11 cellular contexts compared by ENCODE assay signal in the genomic region with DNA sequence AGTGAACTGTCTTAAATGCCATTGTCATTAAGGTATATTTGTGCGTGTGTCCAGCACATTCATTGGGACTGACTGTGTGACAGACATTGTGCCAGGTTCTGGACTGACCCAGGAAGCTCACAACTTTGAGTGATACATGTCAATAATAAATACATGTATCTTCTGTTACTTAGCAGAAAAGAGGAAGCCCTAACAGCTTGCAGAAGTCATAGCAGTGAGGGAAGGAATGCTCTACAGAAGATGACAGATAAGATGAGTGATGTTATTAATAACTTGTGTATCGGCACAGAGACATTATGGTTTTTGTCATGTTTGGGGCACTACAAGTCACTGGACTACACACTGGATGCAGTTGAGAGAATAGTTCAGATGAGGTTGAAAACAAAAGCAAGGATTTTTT. TPM values are rescaled to one million over a fixed set of nuclear protein-coding genes. Genes with fewer than 3 reads are reported as not detected.
DNase-seq lines count a peak whose midpoint lies in the region; ATAC-seq and TF ChIP-seq lines count a peak whose summit lies in the region.
"Had no signal": no experiment of that assay in that cellular context is flagged by ENCODE, and none has a peak within 500 bp of the region (broad histone marks: within the 10 kb centered on the region; RNA-seq: fewer than 3 reads in every experiment).

No MANE protein-coding gene starts in this region.

- H3K9me3 Mint-ChIP-seq in Calu3 (ENCODE audit: low read depth, unreplicated experiment) (no peaks in the 10 kb centered on the region), IgD-negative memory B cell (no peaks in the 10 kb centered on the region), WTC11 (no peaks in the 10 kb centered on the region), natural killer cell (no peaks in the 10 kb centered on the region)

- no peaks in the 10 kb centered on the region for H3K27me3 Mint-ChIP-seq in Calu3 (ENCODE audit: unreplicated experiment)
- H3K27me3 Mint-ChIP-seq in IgD-negative memory B cell = no peaks in the 10 kb centered on the region
- H3K27me3 Mint-ChIP-seq in WTC11 (ENCODE audit: low read depth) = no peaks in the 10 kb centered on the region
- H3K27me3 Mint-ChIP-seq in natural killer cell (ENCODE audit: low read depth in 2 of 2) = no peaks in the 10 kb centered on the region

- CTCF ChIA-PET in Calu3 (lab: Charles Lee) = interaction anchor here (0.6 kb wide), 1 partner anchor 15 kb away, joined by 3 read pairs; no protein-coding TSS in a partner anchor
- CTCF ChIA-PET in WTC11 (lab: Charles Lee) = interaction anchor here (0.6 kb wide), 1 partner anchor 59 kb away, joined by 3 read pairs; no protein-coding TSS in a partner anchor

- H3K4me1 Mint-ChIP-seq in Calu3 (ENCODE audit: low read depth, unreplicated experiment) (peaks cover 33% of the 10 kb centered on the region), IgD-negative memory B cell (peaks cover 26 to 47% (median 38%) of the 10 kb centered on the region in 3 donors), WTC11 (peaks cover 33% of the 10 kb centered on the region), natural killer cell (peaks cover 40 to 49% of the 10 kb centered on the region in 2 donors)

- no TSS peak for BruUV-seq in Calu3 (replicated peaks; lab: Mats Ljungman, UMichigan)

- peak overlapping the region; percentile 89 for H3K4me3 Mint-ChIP-seq in Calu3 (ENCODE audit: low read depth, unreplicated experiment)
- peak overlapping the region; percentile 32 to 86 (median 64) for H3K4me3 Mint-ChIP-seq in IgD-negative memory B cell
- H3K4me3 Mint-ChIP-seq in WTC11 = no peak overlapping the region
- H3K4me3 Mint-ChIP-seq in natural killer cell = peak overlapping the region; percentile 60

- H3K27ac Mint-ChIP-seq in Calu3 (ENCODE audit: unreplicated experiment) (peak overlapping the region; percentile 95), IgD-negative memory B cell (peak overlapping the region; percentile 59 to 95 (median 89)), WTC11 (peak overlapping the region; percentile 77), natural killer cell (peak overlapping the region; percentile 93 to 97)

- ATAC-seq in WTC11 = no peak
- no peak for ATAC-seq in natural killer cell
- ATAC-seq in HG03565 (IDR thresholded peaks at IDR 0.05; ENCODE audit: unreplicated experiment) = no peak
- ATAC-seq in HG02885 (IDR thresholded peaks at IDR 0.05; ENCODE audit: poor library complexity, unreplicated experiment) = no peak

- intact Hi-C loops in Calu3 (cut with micrococcal nuclease; ENCODE audit: unreplicated experiment) (loop anchor here (5.0 kb wide), 1 partner anchor 192 kb away; a partner anchor contains a TSS), natural killer cell (cut with micrococcal nuclease) (loop anchor here (5.0 kb wide), 3 partner anchors 132 to 857 kb away; a partner anchor contains a TSS)

- H3K36me3 Mint-ChIP-seq in Calu3 (ENCODE audit: insufficient read depth, unreplicated experiment) (peaks cover 26% of the 10 kb centered on the region), IgD-negative memory B cell (peaks cover 2% of the 10 kb centered on the region), WTC11 (peaks cover 30% of the 10 kb centered on the region), natural killer cell (no peaks in the 10 kb centered on the region)

- DNase-seq in Calu3 (no peak), WTC11 (ENCODE audit: low spot score) (no peak), natural killer cell (no peak)
- DNase-seq in stimulated activated CD4-positive, alpha-beta T cell treated with anti-CD3 and anti-CD28 coated beads, Interleukin-15, amount 100 ng/mL, for 24 hours = no peak
- DNase-seq: midbrain; NCI-H524; stimulated activated CD4-positive, alpha-beta T cell treated with anti-CD3 and anti-CD28 coated beads, Interleukin-12 subunit alpha, Interleukin-12 subunit beta, amount 100 ng/mL, for 4 hours; T1000 had no signal

- no peak for TF ChIP-seq CTCF in Calu3 (IDR thresholded peaks at IDR 0.05; ENCODE audit: unreplicated experiment)
- no peak for TF ChIP-seq CTCF in WTC11 (IDR thresholded peaks at IDR 0.05)
- no peak for TF ChIP-seq CTCF in natural killer cell (IDR thresholded peaks at IDR 0.05)

- POLR2A ChIA-PET in WTC11 (lab: Charles Lee) = interaction anchor here (1.7 to 2.0 kb wide), 2 partner anchors 14 to 191 kb away, joined by 19 to 20 read pairs; a partner anchor contains a TSS

TF ChIP-seq in WTC11, 78 proteins besides CTCF, POLR2A, EP300 and RAD21:
- TF ChIP-seq, protein P1, sequence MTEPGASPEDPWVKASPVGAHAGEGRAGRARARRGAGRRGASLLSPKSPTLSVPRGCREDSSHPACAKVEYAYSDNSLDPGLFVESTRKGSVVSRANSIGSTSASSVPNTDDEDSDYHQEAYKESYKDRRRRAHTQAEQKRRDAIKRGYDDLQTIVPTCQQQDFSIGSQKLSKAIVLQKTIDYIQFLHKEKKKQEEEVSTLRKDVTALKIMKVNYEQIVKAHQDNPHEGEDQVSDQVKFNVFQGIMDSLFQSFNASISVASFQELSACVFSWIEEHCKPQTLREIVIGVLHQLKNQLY (CRISPR knock-in tag; IDR thresholded peaks at IDR 0.05) = no peak
- no peak for TF ChIP-seq IRF2 (CRISPR knock-in tag; IDR thresholded peaks at IDR 0.05; ENCODE audit: borderline replicate concordance, low read depth)
- TF ChIP-seq, protein P2, sequence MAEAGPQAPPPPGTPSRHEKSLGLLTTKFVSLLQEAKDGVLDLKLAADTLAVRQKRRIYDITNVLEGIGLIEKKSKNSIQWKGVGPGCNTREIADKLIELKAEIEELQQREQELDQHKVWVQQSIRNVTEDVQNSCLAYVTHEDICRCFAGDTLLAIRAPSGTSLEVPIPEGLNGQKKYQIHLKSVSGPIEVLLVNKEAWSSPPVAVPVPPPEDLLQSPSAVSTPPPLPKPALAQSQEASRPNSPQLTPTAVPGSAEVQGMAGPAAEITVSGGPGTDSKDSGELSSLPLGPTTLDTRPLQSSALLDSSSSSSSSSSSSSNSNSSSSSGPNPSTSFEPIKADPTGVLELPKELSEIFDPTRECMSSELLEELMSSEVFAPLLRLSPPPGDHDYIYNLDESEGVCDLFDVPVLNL (CRISPR knock-in tag; IDR thresholded peaks at IDR 0.05; ENCODE audit: borderline replicate concordance, low read depth) = no peak
- TF ChIP-seq, protein P3, sequence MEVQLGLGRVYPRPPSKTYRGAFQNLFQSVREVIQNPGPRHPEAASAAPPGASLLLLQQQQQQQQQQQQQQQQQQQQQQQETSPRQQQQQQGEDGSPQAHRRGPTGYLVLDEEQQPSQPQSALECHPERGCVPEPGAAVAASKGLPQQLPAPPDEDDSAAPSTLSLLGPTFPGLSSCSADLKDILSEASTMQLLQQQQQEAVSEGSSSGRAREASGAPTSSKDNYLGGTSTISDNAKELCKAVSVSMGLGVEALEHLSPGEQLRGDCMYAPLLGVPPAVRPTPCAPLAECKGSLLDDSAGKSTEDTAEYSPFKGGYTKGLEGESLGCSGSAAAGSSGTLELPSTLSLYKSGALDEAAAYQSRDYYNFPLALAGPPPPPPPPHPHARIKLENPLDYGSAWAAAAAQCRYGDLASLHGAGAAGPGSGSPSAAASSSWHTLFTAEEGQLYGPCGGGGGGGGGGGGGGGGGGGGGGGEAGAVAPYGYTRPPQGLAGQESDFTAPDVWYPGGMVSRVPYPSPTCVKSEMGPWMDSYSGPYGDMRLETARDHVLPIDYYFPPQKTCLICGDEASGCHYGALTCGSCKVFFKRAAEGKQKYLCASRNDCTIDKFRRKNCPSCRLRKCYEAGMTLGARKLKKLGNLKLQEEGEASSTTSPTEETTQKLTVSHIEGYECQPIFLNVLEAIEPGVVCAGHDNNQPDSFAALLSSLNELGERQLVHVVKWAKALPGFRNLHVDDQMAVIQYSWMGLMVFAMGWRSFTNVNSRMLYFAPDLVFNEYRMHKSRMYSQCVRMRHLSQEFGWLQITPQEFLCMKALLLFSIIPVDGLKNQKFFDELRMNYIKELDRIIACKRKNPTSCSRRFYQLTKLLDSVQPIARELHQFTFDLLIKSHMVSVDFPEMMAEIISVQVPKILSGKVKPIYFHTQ (CRISPR knock-in tag; IDR thresholded peaks at IDR 0.05) = no peak
- no peak for TF ChIP-seq ZNF317 (CRISPR knock-in tag; IDR thresholded peaks at IDR 0.05; ENCODE audit: borderline replicate concordance, low read depth)
- TF ChIP-seq, protein P4, sequence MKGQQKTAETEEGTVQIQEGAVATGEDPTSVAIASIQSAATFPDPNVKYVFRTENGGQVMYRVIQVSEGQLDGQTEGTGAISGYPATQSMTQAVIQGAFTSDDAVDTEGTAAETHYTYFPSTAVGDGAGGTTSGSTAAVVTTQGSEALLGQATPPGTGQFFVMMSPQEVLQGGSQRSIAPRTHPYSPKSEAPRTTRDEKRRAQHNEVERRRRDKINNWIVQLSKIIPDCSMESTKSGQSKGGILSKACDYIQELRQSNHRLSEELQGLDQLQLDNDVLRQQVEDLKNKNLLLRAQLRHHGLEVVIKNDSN (CRISPR knock-in tag; IDR thresholded peaks at IDR 0.05) = no peak
- TF ChIP-seq SMAD4 (CRISPR knock-in tag; IDR thresholded peaks at IDR 0.05) = no peak
- TF ChIP-seq ZNF396 (CRISPR knock-in tag; IDR thresholded peaks at IDR 0.05; ENCODE audit: borderline replicate concordance) = no peak
- no peak for TF ChIP-seq CREB1 (CRISPR knock-in tag; IDR thresholded peaks at IDR 0.05)
- TF ChIP-seq MYBL2 (CRISPR knock-in tag; IDR thresholded peaks at IDR 0.05) = no peak
- no peak for TF ChIP-seq TP53 (CRISPR knock-in tag; IDR thresholded peaks at IDR 0.05)
- TF ChIP-seq, protein P5, sequence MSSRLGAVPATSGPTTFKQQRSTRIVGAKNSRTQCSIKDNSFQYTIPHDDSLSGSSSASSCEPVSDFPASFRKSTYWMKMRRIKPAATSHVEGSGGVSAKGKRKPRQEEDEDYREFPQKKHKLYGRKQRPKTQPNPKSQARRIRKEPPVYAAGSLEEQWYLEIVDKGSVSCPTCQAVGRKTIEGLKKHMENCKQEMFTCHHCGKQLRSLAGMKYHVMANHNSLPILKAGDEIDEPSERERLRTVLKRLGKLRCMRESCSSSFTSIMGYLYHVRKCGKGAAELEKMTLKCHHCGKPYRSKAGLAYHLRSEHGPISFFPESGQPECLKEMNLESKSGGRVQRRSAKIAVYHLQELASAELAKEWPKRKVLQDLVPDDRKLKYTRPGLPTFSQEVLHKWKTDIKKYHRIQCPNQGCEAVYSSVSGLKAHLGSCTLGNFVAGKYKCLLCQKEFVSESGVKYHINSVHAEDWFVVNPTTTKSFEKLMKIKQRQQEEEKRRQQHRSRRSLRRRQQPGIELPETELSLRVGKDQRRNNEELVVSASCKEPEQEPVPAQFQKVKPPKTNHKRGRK (CRISPR knock-in tag; IDR thresholded peaks at IDR 0.05; ENCODE audit: borderline replicate concordance) = no peak

RNA-seq across cellular contexts. Expression of a gene that starts 1.2 kb away (rescaled TPM):
- total RNA-seq in Calu3 (2022) = 143 and 148 TPM in 2 replicates
- polyA plus RNA-seq in IgD-negative memory B cell = 84.2 TPM
- 170 to 193 TPM (median 171 TPM) in 3 replicates for total RNA-seq in WTC11 (2021)
- 100 to 1,000 TPM; 347 to 374 (median 359) TPM for total RNA-seq in natural killer cell

RNA-seq across cellular contexts. Expression of a gene that starts 14.6 kb away (rescaled TPM):
- 15.8 and 16.0 TPM in 2 replicates for total RNA-seq in Calu3 (2022)
- 6.0 TPM for polyA plus RNA-seq in IgD-negative memory B cell
- total RNA-seq in WTC11 (2021) = 26.7 to 31.5 TPM (median 31.0 TPM) in 3 replicates
- 10 to 100 TPM; 15.5 to 18.4 (median 16.5) TPM for total RNA-seq in natural killer cell
